22 cellular contexts compared by ENCODE assay signal in the genomic region with DNA sequence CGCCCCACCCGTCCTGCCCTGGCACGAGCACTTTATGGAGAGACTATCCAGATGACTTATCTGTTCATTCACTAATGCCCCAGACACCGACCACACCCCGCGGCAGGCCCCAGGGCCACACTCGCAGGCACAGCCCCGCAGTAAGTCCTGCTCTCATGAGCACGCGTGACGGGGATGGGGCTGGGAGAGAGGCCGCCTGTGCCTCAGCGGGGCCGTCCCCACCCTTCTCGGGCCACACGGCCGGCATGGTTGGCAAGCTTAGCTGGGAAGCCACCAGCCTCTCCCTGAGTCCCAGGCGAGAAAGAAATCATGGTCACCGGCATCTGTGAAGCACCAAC.
A peak's percentile ranks its signal among the peaks of the same experiment; 100 is the strongest.
DNase-seq lines count a peak whose midpoint lies in the region; ATAC-seq and TF ChIP-seq lines count a peak whose summit lies in the region.
"Had no signal": no experiment of that assay in that cellular context is flagged by ENCODE, and none has a peak within 500 bp of the region (broad histone marks: within the 10 kb centered on the region; RNA-seq: fewer than 3 reads in every experiment).

No MANE protein-coding gene starts in this region.

- no peak overlapping the region for H3K4me3 ChIP-seq in RWPE2 (ENCODE audit: severe bottlenecking)
- no peak overlapping the region for H3K4me3 ChIP-seq in neuronal stem cell (ENCODE audit: low read length in 2 of 2)
- H3K4me3 ChIP-seq in sigmoid colon: no peak overlapping the region
- H3K4me3 ChIP-seq in gastroesophageal sphincter: no peak overlapping the region
- H3K4me3 ChIP-seq: BLaER1, GM12878 had no signal

- H3K27me3 ChIP-seq in RWPE2 (ENCODE audit: insufficient read depth, poor library complexity, severe bottlenecking) (peaks cover 24% of the 10 kb centered on the region), neuronal stem cell (ENCODE audit: control insufficient read depth in 3 of 3, insufficient read depth in 3 of 3, low read depth in 1 of 3, low read length in 3 of 3) (peaks cover 0 to 34% (median 5%) of the 10 kb centered on the region in 3 experiments), sigmoid colon (peaks cover 15 to 65% (median 60%) of the 10 kb centered on the region in 3 donors), gastroesophageal sphincter (peaks cover 66% of the 10 kb centered on the region)
- H3K27me3 ChIP-seq: BLaER1 had no signal

- H2BK15ac ChIP-seq in neuronal stem cell (ENCODE audit: low read length): no peak overlapping the region

- TF ChIP-seq EP300 in sigmoid colon (IDR thresholded peaks at IDR 0.05) (no peak), gastroesophageal sphincter (IDR thresholded peaks at IDR 0.05) (no peak)

- H2BK12ac ChIP-seq in neuronal stem cell (ENCODE audit: low read length): no peak overlapping the region

- H3K4me2 ChIP-seq in neuronal stem cell (ENCODE audit: insufficient read depth, low read length, poor library complexity, severe bottlenecking): no peak overlapping the region

- no peak overlapping the region for H3K4ac ChIP-seq in neuronal stem cell (ENCODE audit: low read length)

- H3K9me3 ChIP-seq in RWPE2 (ENCODE audit: severe bottlenecking): no peaks in the 10 kb centered on the region
- peaks cover 0 to 8% of the 10 kb centered on the region in 2 donors for H3K9me3 ChIP-seq in neuronal stem cell (replicated peaks in 1 of 2; ENCODE audit: control insufficient read depth in 2 of 2, insufficient read depth in 1 of 2, low read depth in 1 of 2, low read length in 2 of 2)
- no peaks in the 10 kb centered on the region for H3K9me3 ChIP-seq in sigmoid colon
- H3K9me3 ChIP-seq in gastroesophageal sphincter: no peaks in the 10 kb centered on the region
- H3K9me3 ChIP-seq: BLaER1 had no signal

- intact Hi-C loops in sigmoid colon (cut with DNase I): no loop called here

- H3K36me3 ChIP-seq in RWPE2 (ENCODE audit: low read depth): no peaks in the 10 kb centered on the region
- H3K36me3 ChIP-seq in neuronal stem cell (replicated peaks in 1 of 2; ENCODE audit: control insufficient read depth in 2 of 2, insufficient read depth in 2 of 2, low read length in 2 of 2): peaks cover 0 to 2% of the 10 kb centered on the region in 2 donors
- H3K36me3 ChIP-seq in sigmoid colon: no peaks in the 10 kb centered on the region
- no peaks in the 10 kb centered on the region for H3K36me3 ChIP-seq in gastroesophageal sphincter
- H3K36me3 ChIP-seq: BE2C, BLaER1 had no signal

- H3K4me1 ChIP-seq in RWPE2 (ENCODE audit: insufficient read depth, poor library complexity, severe bottlenecking): no peaks in the 10 kb centered on the region
- no peaks in the 10 kb centered on the region for H3K4me1 ChIP-seq in neuronal stem cell (ENCODE audit: control insufficient read depth in 2 of 2, insufficient read depth in 1 of 2, low read depth in 1 of 2, low read length in 2 of 2)
- no peaks in the 10 kb centered on the region for H3K4me1 ChIP-seq in sigmoid colon
- H3K4me1 ChIP-seq in gastroesophageal sphincter: no peaks in the 10 kb centered on the region
- H3K4me1 ChIP-seq: BE2C had no signal

- H2AFZ ChIP-seq in neuronal stem cell (ENCODE audit: low read length): no peak overlapping the region

- H4K91ac ChIP-seq in neuronal stem cell (ENCODE audit: low read depth, low read length, poor library complexity): no peak overlapping the region

- H4K8ac ChIP-seq in neuronal stem cell (ENCODE audit: low read depth, low read length): no peak overlapping the region

- H2BK5ac ChIP-seq in neuronal stem cell (ENCODE audit: low read length): peak overlapping the region; percentile 66

- ATAC-seq in RWPE2 (ENCODE audit: low read depth): no peak
- ATAC-seq in gastroesophageal sphincter: no peak
- ATAC-seq: GM12878 had no signal

- no peak overlapping the region for H3K27ac ChIP-seq in RWPE2 (ENCODE audit: poor library complexity, severe bottlenecking)
- no peak overlapping the region for H3K27ac ChIP-seq in neuronal stem cell (replicated peaks; ENCODE audit: low read length)
- no peak overlapping the region for H3K27ac ChIP-seq in sigmoid colon
- H3K27ac ChIP-seq in gastroesophageal sphincter: no peak overlapping the region
- H3K27ac ChIP-seq: BLaER1 had no signal

- TF ChIP-seq CTCF in RWPE2 (IDR thresholded peaks at IDR 0.05; ENCODE audit: poor library complexity, severe bottlenecking): no peak
- no peak for TF ChIP-seq CTCF in sigmoid colon (IDR thresholded peaks at IDR 0.05)
- no peak for TF ChIP-seq CTCF in gastroesophageal sphincter (IDR thresholded peaks at IDR 0.05)

- DNase-seq in RWPE2 (ENCODE audit: low spot score): peak; percentile 56
- no peak for DNase-seq in neuronal stem cell (ENCODE audit: low spot score)
- DNase-seq in sigmoid colon: peak; percentile 46
- DNase-seq in activated effector memory CD4-positive, alpha-beta T cell treated with anti-CD3 and anti-CD28 coated beads, Interleukin-2, amount 50 U/mL, for 16 hours: no peak
- no peak for DNase-seq in NCI-H1694 (lab: John Stamatoyannopoulos, UW)
- DNase-seq in central memory CD4-positive, alpha-beta T cell: no peak
- DNase-seq: 8988T; ACHN; BE2C; CD4-positive, alpha-beta memory T cell; CD4-positive, CD25-positive, alpha-beta regulatory T cell; COR-L47; DMS 273 treated with DMSO at 0.1 percent for 48 hours; DMS153; DMS53; DMS79; DND-41; EL; GDM1 had no signal

- no peak overlapping the region for H3K9ac ChIP-seq in neuronal stem cell (ENCODE audit: low read depth, low read length, poor library complexity)

- TF ChIP-seq POLR2A in sigmoid colon (IDR thresholded peaks at IDR 0.05) (no peak), gastroesophageal sphincter (IDR thresholded peaks at IDR 0.05) (no peak)

- peak overlapping the region; percentile 81 for H2AK5ac ChIP-seq in neuronal stem cell (ENCODE audit: low read depth, low read length)

- H3K79me1 ChIP-seq in neuronal stem cell (ENCODE audit: low read depth, low read length): peaks cover 2% of the 10 kb centered on the region

- peak overlapping the region; percentile 5 for H3K18ac ChIP-seq in neuronal stem cell (ENCODE audit: low read length)

- no CpG with 5 or more reads among the region's 19 CpGs for WGBS in neuronal stem cell (ENCODE audit: extremely low coverage in 2 of 2, insufficient read length in 2 of 2, insufficient replicate concordance in 1 of 2), 2 donors
- WGBS in sigmoid colon, 2 donors: 71 to 85% methylated on average over 19 of the region's 19 CpGs
- 80% methylated on average over 1 of the region's 19 CpGs for WGBS in gastroesophageal sphincter (ENCODE audit: low coverage in 1 of 2), 2 donors

- H2BK120ac ChIP-seq in neuronal stem cell (ENCODE audit: low read depth, low read length): no peak overlapping the region

- H3K23ac ChIP-seq in neuronal stem cell (ENCODE audit: low read depth, low read length, poor library complexity): no peak overlapping the region

- no peak overlapping the region for H3K14ac ChIP-seq in neuronal stem cell (ENCODE audit: low read length)

Comparison
In these comparisons a context has a peak if more than half of its experiments do, and no peak if none do; other contexts are left out.
1. DNase-seq: peak in RWPE2 (single experiment) and sigmoid colon (single experiment); none in neuronal stem cell (single experiment), activated effector memory CD4-positive, alpha-beta T cell treated with anti-CD3 and anti-CD28 coated beads, Interleukin-2, amount 50 U/mL, for 16 hours (single experiment), NCI-H1694 (single experiment) and central memory CD4-positive, alpha-beta T cell (single experiment).